In the genomic region with DNA sequence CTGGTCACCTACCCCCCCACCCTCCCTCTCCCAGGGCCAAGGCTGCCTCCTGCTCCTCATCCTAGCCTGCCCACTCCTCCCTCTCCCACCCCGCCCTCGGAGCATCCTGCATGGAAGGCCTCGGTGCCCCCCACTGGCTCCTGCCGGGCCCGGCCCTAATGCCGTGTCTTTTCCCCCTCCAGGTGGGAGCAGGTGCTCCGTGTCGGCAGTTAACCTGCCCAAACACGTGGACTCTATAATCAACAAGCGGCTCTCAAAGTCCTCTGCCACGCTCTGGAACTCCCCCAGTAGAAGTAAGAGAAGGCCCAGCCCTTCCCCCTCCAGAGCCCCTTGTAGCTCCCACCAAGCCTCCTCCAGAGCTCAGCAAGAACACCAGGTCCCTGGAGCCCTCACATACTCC, we compare ENCODE assay signal across 13 cellular contexts. TPM values are rescaled to one million over a fixed set of nuclear protein-coding genes. Genes with fewer than 3 reads are reported as not detected.
A peak's percentile ranks its signal among the peaks of the same experiment; 100 is the strongest.
DNase-seq lines count a peak whose midpoint lies in the region; ATAC-seq and TF ChIP-seq lines count a peak whose summit lies in the region.
"Had no signal": no experiment of that assay in that cellular context is flagged by ENCODE, and none has a peak within 500 bp of the region (broad histone marks: within the 10 kb centered on the region; RNA-seq: fewer than 3 reads in every experiment).

No MANE protein-coding gene starts in this region.

- BruUV-seq in A673 (replicated peaks; lab: Mats Ljungman, UMichigan) = no TSS peak

- 37 to 48% (median 48%) methylated on average over 11 of the region's 11 CpGs for WGBS in psoas muscle, 3 donors

- H3K9ac ChIP-seq in duodenal mucosa (ENCODE audit: low read depth in 1 of 2, low read length in 2 of 2) = no peak overlapping the region

- H3K27ac ChIP-seq in CD4-positive, alpha-beta T cell (ENCODE audit: low read depth, low read length) = no peak overlapping the region
- H3K27ac ChIP-seq in duodenal mucosa (ENCODE audit: low read depth, low read length) = peak overlapping the region; percentile 46
- H3K27ac ChIP-seq in psoas muscle = peak overlapping the region; percentile 94
- no peak overlapping the region for H3K27ac ChIP-seq in A673 (ENCODE audit: low read depth, low read length, poor library complexity, severe bottlenecking)

- peaks cover 44 to 70% of the 10 kb centered on the region in 2 donors for H3K36me3 ChIP-seq in duodenal mucosa (ENCODE audit: control insufficient read depth in 1 of 2, insufficient read depth in 2 of 2, low read length in 2 of 2)
- peaks cover 5 to 90% of the 10 kb centered on the region in 2 donors for H3K36me3 ChIP-seq in psoas muscle (ENCODE audit: insufficient read depth in 1 of 2, low read depth in 1 of 2)
- peaks cover 81% of the 10 kb centered on the region for H3K36me3 ChIP-seq in A673 (ENCODE audit: insufficient read depth, low read length, poor library complexity, severe bottlenecking)

- no peak for DNase-seq in CD4-positive, alpha-beta T cell
- DNase-seq in NCI-H2107 treated with DMSO at 0.1 percent for 48 hours (lab: John Stamatoyannopoulos, UW; ENCODE audit: unreplicated experiment) (peak; percentile 82), psoas muscle (no peak), A673 (ENCODE audit: low spot score) (no peak)
- DNase-seq in activated CD8-positive, alpha-beta memory T cell treated with anti-CD3 and anti-CD28 coated beads, Interleukin-2, amount 50 U/mL, for 48 hours = no peak
- no peak for DNase-seq in activated CD4-positive, alpha-beta T cell treated with anti-CD3 and anti-CD28 coated beads, Interleukin-2, amount 10 ng/mL, durations not matched to agents 7 days and 5 days
- DNase-seq in activated CD4-positive, alpha-beta T cell treated with anti-CD3 and anti-CD28 coated beads, Interleukin-2, amount 10 ng/mL, durations not matched to agents 24 days and 14 days = no peak
- DNase-seq: activated gamma-delta T cell; CD4-positive, CD25-positive, alpha-beta regulatory T cell; GOT3; KBM-7; stimulated activated CD4-positive, alpha-beta T cell treated with anti-CD3 and anti-CD28 coated beads, Interleukin-15, amount 100 ng/mL, for 24 hours had no signal

- H3K36me3 Mint-ChIP-seq in CD4-positive, alpha-beta T cell (ENCODE audit: low read depth) = peaks cover 86% of the 10 kb centered on the region
- peaks cover 56% of the 10 kb centered on the region for H3K36me3 Mint-ChIP-seq in activated CD4-positive, alpha-beta T cell treated with anti-CD3 and anti-CD28 coated beads, Interleukin-2, amount 10 ng/mL, durations not matched to agents 7 days and 5 days (ENCODE audit: low read depth)
- H3K36me3 Mint-ChIP-seq in activated CD4-positive, alpha-beta T cell treated with anti-CD3 and anti-CD28 coated beads, Interleukin-2, amount 10 ng/mL, durations not matched to agents 24 days and 14 days (ENCODE audit: low read depth) = peaks cover 55% of the 10 kb centered on the region

- POLR2A ChIA-PET in CD4-positive, alpha-beta T cell (lab: Charles Lee) = interaction anchor here (1.2 to 1.6 kb wide), 2 partner anchors 12 to 16 kb away, joined by 3 to 4 read pairs; no protein-coding TSS in a partner anchor
- POLR2A ChIA-PET in A673 (lab: Charles Lee; ENCODE audit: low non-redundant PET) = no interaction called here
- POLR2A ChIA-PET in activated CD4-positive, alpha-beta T cell treated with anti-CD3 and anti-CD28 coated beads, Interleukin-2, amount 10 ng/mL, durations not matched to agents 7 days and 5 days (lab: Charles Lee) = no interaction called here

- no peaks in the 10 kb centered on the region for H3K27me3 Mint-ChIP-seq in CD4-positive, alpha-beta T cell
- H3K27me3 Mint-ChIP-seq in activated CD4-positive, alpha-beta T cell treated with anti-CD3 and anti-CD28 coated beads, Interleukin-2, amount 10 ng/mL, durations not matched to agents 7 days and 5 days = no peaks in the 10 kb centered on the region
- no peaks in the 10 kb centered on the region for H3K27me3 Mint-ChIP-seq in activated CD4-positive, alpha-beta T cell treated with anti-CD3 and anti-CD28 coated beads, Interleukin-2, amount 10 ng/mL, durations not matched to agents 24 days and 14 days
- H3K27me3 Mint-ChIP-seq: CD4-positive, CD25-positive, alpha-beta regulatory T cell had no signal

- H3K9me3 ChIP-seq in CD4-positive, alpha-beta T cell (ENCODE audit: control insufficient read depth, low read length) = no peaks in the 10 kb centered on the region
- H3K9me3 ChIP-seq in duodenal mucosa (ENCODE audit: control insufficient read depth in 1 of 2, low read length in 2 of 2) (no peaks in the 10 kb centered on the region), psoas muscle (no peaks in the 10 kb centered on the region), A673 (ENCODE audit: low read depth, low read length, poor library complexity, severe bottlenecking) (no peaks in the 10 kb centered on the region)

- peaks cover 6 to 16% of the 10 kb centered on the region in 2 donors for H3K4me1 ChIP-seq in duodenal mucosa (ENCODE audit: control insufficient read depth in 1 of 2, insufficient read depth in 2 of 2, low read length in 2 of 2)
- peaks cover 65% of the 10 kb centered on the region for H3K4me1 ChIP-seq in psoas muscle
- H3K4me1 ChIP-seq in A673 (ENCODE audit: insufficient read depth, low read length, poor library complexity, severe bottlenecking) = no peaks in the 10 kb centered on the region

- TF ChIP-seq CTCF in CD4-positive, alpha-beta T cell (IDR thresholded peaks at IDR 0.05) = no peak
- no peak for TF ChIP-seq CTCF in psoas muscle (IDR thresholded peaks at IDR 0.05)
- no peak for TF ChIP-seq CTCF in A673 (conservative IDR thresholded peaks at IDR 0.05; ENCODE audit: low read depth, low read length)

- peaks cover 16% of the 10 kb centered on the region for H3K4me1 Mint-ChIP-seq in CD4-positive, alpha-beta T cell (ENCODE audit: low read depth)
- peaks cover 2% of the 10 kb centered on the region for H3K4me1 Mint-ChIP-seq in activated CD4-positive, alpha-beta T cell treated with anti-CD3 and anti-CD28 coated beads, Interleukin-2, amount 10 ng/mL, durations not matched to agents 7 days and 5 days
- H3K4me1 Mint-ChIP-seq in activated CD4-positive, alpha-beta T cell treated with anti-CD3 and anti-CD28 coated beads, Interleukin-2, amount 10 ng/mL, durations not matched to agents 24 days and 14 days = peaks cover 4% of the 10 kb centered on the region

- intact Hi-C loops in CD4-positive, alpha-beta T cell (cut with DNase I, micrococcal nuclease) = no loop called here
- intact Hi-C loops in psoas muscle (cut with DNase I) = no loop called here
- intact Hi-C loops in A673 (cut with micrococcal nuclease; ENCODE audit: unreplicated experiment) = no loop called here
- intact Hi-C loops in activated CD4-positive, alpha-beta T cell treated with anti-CD3 and anti-CD28 coated beads, Interleukin-2, amount 10 ng/mL, durations not matched to agents 24 days and 14 days (cut with micrococcal nuclease) = no loop called here

- H3K4me3 ChIP-seq in duodenal mucosa (ENCODE audit: low read depth in 1 of 2, low read length in 2 of 2) (no peak overlapping the region), psoas muscle (peak overlapping the region; percentile 43), A673 (ENCODE audit: low read depth, low read length, poor library complexity, severe bottlenecking) (no peak overlapping the region)

- H3K9me3 Mint-ChIP-seq in CD4-positive, alpha-beta T cell = no peaks in the 10 kb centered on the region
- H3K9me3 Mint-ChIP-seq in activated CD4-positive, alpha-beta T cell treated with anti-CD3 and anti-CD28 coated beads, Interleukin-2, amount 10 ng/mL, durations not matched to agents 7 days and 5 days = no peaks in the 10 kb centered on the region
- H3K9me3 Mint-ChIP-seq in activated CD4-positive, alpha-beta T cell treated with anti-CD3 and anti-CD28 coated beads, Interleukin-2, amount 10 ng/mL, durations not matched to agents 24 days and 14 days = no peaks in the 10 kb centered on the region
- H3K9me3 Mint-ChIP-seq: CD4-positive, CD25-positive, alpha-beta regulatory T cell had no signal

- peak overlapping the region; percentile 9 for H3K27ac Mint-ChIP-seq in CD4-positive, alpha-beta T cell
- no peak overlapping the region for H3K27ac Mint-ChIP-seq in activated CD4-positive, alpha-beta T cell treated with anti-CD3 and anti-CD28 coated beads, Interleukin-2, amount 10 ng/mL, durations not matched to agents 7 days and 5 days
- no peak overlapping the region for H3K27ac Mint-ChIP-seq in activated CD4-positive, alpha-beta T cell treated with anti-CD3 and anti-CD28 coated beads, Interleukin-2, amount 10 ng/mL, durations not matched to agents 24 days and 14 days

- H3K4me3 Mint-ChIP-seq in CD4-positive, alpha-beta T cell = no peak overlapping the region
- H3K4me3 Mint-ChIP-seq in activated CD4-positive, alpha-beta T cell treated with anti-CD3 and anti-CD28 coated beads, Interleukin-2, amount 10 ng/mL, durations not matched to agents 7 days and 5 days = no peak overlapping the region
- H3K4me3 Mint-ChIP-seq in activated CD4-positive, alpha-beta T cell treated with anti-CD3 and anti-CD28 coated beads, Interleukin-2, amount 10 ng/mL, durations not matched to agents 24 days and 14 days = no peak overlapping the region

- ATAC-seq in CD4-positive, alpha-beta T cell (ENCODE audit: poor library complexity) = no peak
- no peak for ATAC-seq in psoas muscle

- CTCF ChIA-PET in CD4-positive, alpha-beta T cell (lab: Charles Lee) = no interaction called here
- CTCF ChIA-PET in A673 (lab: Charles Lee) = no interaction called here
- CTCF ChIA-PET in activated CD4-positive, alpha-beta T cell treated with anti-CD3 and anti-CD28 coated beads, Interleukin-2, amount 10 ng/mL, durations not matched to agents 7 days and 5 days (lab: Charles Lee) = interaction anchor here (0.6 kb wide), 1 partner anchor 16 kb away, joined by 3 read pairs; no protein-coding TSS in a partner anchor

- H3K27me3 ChIP-seq in CD4-positive, alpha-beta T cell (ENCODE audit: control insufficient read depth, insufficient read depth, low read length) = no peaks in the 10 kb centered on the region
- H3K27me3 ChIP-seq in duodenal mucosa (ENCODE audit: control insufficient read depth in 1 of 2, insufficient read depth in 2 of 2, low read length in 2 of 2) = no peaks in the 10 kb centered on the region
- H3K27me3 ChIP-seq in psoas muscle (ENCODE audit: insufficient read depth in 3 of 3, low read length in 2 of 3) = no peaks in the 10 kb centered on the region
- no peaks in the 10 kb centered on the region for H3K27me3 ChIP-seq in A673 (replicated peaks; ENCODE audit: insufficient read depth, low read depth, low read length, poor library complexity)

RNA-seq across cellular contexts. Expression of gene MAP7D1, which starts 18.8 kb away (rescaled TPM):
- 100 to 1,000 TPM; 156 to 163 TPM for total RNA-seq in CD4-positive, alpha-beta T cell
- 100 to 1,000 TPM; 209 to 230 (median 215) TPM for total RNA-seq in psoas muscle
- 100 to 1,000 TPM; 117 to 342 (median 165) TPM for polyA plus RNA-seq in psoas muscle
- total RNA-seq in A673 (2021) = 192 and 206 TPM in 2 replicates
- 100 to 1,000 TPM; 209 to 226 TPM for total RNA-seq in activated CD4-positive, alpha-beta T cell treated with anti-CD3 and anti-CD28 coated beads, Interleukin-2, amount 10 ng/mL, durations not matched to agents 7 days and 5 days
- 170 and 177 TPM in 2 replicates for total RNA-seq in activated CD4-positive, alpha-beta T cell treated with anti-CD3 and anti-CD28 coated beads, Interleukin-2, amount 10 ng/mL, durations not matched to agents 24 days and 14 days

RNA-seq across cellular contexts. Expression of gene TRAPPC3, which starts 25.4 kb away (rescaled TPM):
- total RNA-seq in CD4-positive, alpha-beta T cell = 10 to 100 TPM; 18.4 to 21.3 TPM
- total RNA-seq in psoas muscle = 10 to 100 TPM; 34.8 to 44.4 (median 38.7) TPM
- polyA plus RNA-seq in psoas muscle = 10 to 100 TPM; 43.8 to 91.8 (median 73.0) TPM
- 86.5 and 86.6 TPM in 2 replicates for total RNA-seq in A673 (2021)
- total RNA-seq in activated CD4-positive, alpha-beta T cell treated with anti-CD3 and anti-CD28 coated beads, Interleukin-2, amount 10 ng/mL, durations not matched to agents 7 days and 5 days = 10 to 100 TPM; 57.5 to 59.3 TPM
- total RNA-seq in activated CD4-positive, alpha-beta T cell treated with anti-CD3 and anti-CD28 coated beads, Interleukin-2, amount 10 ng/mL, durations not matched to agents 24 days and 14 days = 71.2 and 72.4 TPM in 2 replicates

RNA-seq across cellular contexts. Expression of gene THRAP3, which starts 49.5 kb away (rescaled TPM):
- total RNA-seq in CD4-positive, alpha-beta T cell = 10 to 100 TPM; 68.7 to 76.1 TPM
- total RNA-seq in psoas muscle = 100 to 1,000 TPM in 3 of 4 donors, 10 to 100 TPM in 1; 96.6 to 159 (median 124) TPM
- polyA plus RNA-seq in psoas muscle = 10 to 100 TPM; 45.8 to 92.9 (median 80.3) TPM
- 133 and 143 TPM in 2 replicates for total RNA-seq in A673 (2021)
- total RNA-seq in activated CD4-positive, alpha-beta T cell treated with anti-CD3 and anti-CD28 coated beads, Interleukin-2, amount 10 ng/mL, durations not matched to agents 7 days and 5 days = 100 to 1,000 TPM; 142 to 167 TPM
- 157 and 161 TPM in 2 replicates for total RNA-seq in activated CD4-positive, alpha-beta T cell treated with anti-CD3 and anti-CD28 coated beads, Interleukin-2, amount 10 ng/mL, durations not matched to agents 24 days and 14 days

RNA-seq across cellular contexts. Expression of gene COL8A2, which starts 49.7 kb away (rescaled TPM):
- under 1 TPM; 0.05 to 0.06 TPM for total RNA-seq in CD4-positive, alpha-beta T cell
- total RNA-seq in psoas muscle (under 1 TPM; 0.15 to 0.41 (median 0.30) TPM), A673 (2021) (0.22 and 0.24 TPM in 2 replicates)
- polyA plus RNA-seq in psoas muscle = under 1 TPM; 0.06 to 0.12 (median 0.10) TPM
- not detected for total RNA-seq in activated CD4-positive, alpha-beta T cell treated with anti-CD3 and anti-CD28 coated beads, Interleukin-2, amount 10 ng/mL, durations not matched to agents 7 days and 5 days
- total RNA-seq in activated CD4-positive, alpha-beta T cell treated with anti-CD3 and anti-CD28 coated beads, Interleukin-2, amount 10 ng/mL, durations not matched to agents 24 days and 14 days = 0.12 TPM in 2 replicates
- total RNA-seq: CD4-positive, CD25-positive, alpha-beta regulatory T cell had no signal

Comparison
In these comparisons a context has a peak if more than half of its experiments do, and no peak if none do; other contexts are left out.
1. H3K27ac ChIP-seq: peak in duodenal mucosa (single experiment) and psoas muscle (single experiment); none in CD4-positive, alpha-beta T cell (single experiment) and A673 (single experiment).